1 cellular context compared by ENCODE assay signal in genomic region chr14:57390037-57390805, GRCh38.
A peak's percentile ranks its signal among the peaks of the same experiment; 100 is the strongest.
TF ChIP-seq lines count a peak whose summit lies in the region.

Gene NAA30 (plus strand): TSS chr14:57390586. CDS start chr14:57390958, 372 bp downstream.

TF ChIP-seq in K562, 482 proteins besides CTCF, POLR2A, EP300 and RAD21 (continued from another document and continues in another):
- peak; percentile 20; the same call in 1 of the 2 replicates for TF ChIP-seq ARID4B (CRISPR knock-in tag; IDR thresholded peaks at IDR 0.05)
- TF ChIP-seq PTBP1 (IDR thresholded peaks at IDR 0.05; ENCODE audit: low read depth, low read length), result peak; percentile 78; the same call in 1 of the 2 replicates
- no peak for TF ChIP-seq RBM22 (IDR thresholded peaks at IDR 0.05; ENCODE audit: low read depth, low read length, poor library complexity, severe bottlenecking)
- TF ChIP-seq POLR3A (IDR thresholded peaks at IDR 0.05; ENCODE audit: borderline replicate concordance, extremely low read depth, insufficient read depth, insufficient read length), result no peak
- TF ChIP-seq BHLHE40 (IDR thresholded peaks at IDR 0.05; ENCODE audit: low read length), result peak; percentile 43
- no peak for TF ChIP-seq RBM25 (IDR thresholded peaks at IDR 0.05; ENCODE audit: low read depth, low read length, severe bottlenecking)
- no peak for TF ChIP-seq ZSCAN32 (CRISPR knock-in tag; IDR thresholded peaks at IDR 0.05)
- TF ChIP-seq CHD4 (IDR thresholded peaks at IDR 0.05; ENCODE audit: insufficient read depth, insufficient replicate concordance, low read depth, low read length, poor library complexity, severe bottlenecking), result no peak
- TF ChIP-seq CREB1 (IDR thresholded peaks at IDR 0.05), result no peak; the same call in 1 of the 2 replicates
- TF ChIP-seq CREB1 (CRISPR knock-in tag; IDR thresholded peaks at IDR 0.05), result peak; percentile 12; the same call in 1 of the 2 replicates
- TF ChIP-seq KAT8 (IDR thresholded peaks at IDR 0.05; ENCODE audit: low read depth), result no peak
- no peak for TF ChIP-seq MAFF (IDR thresholded peaks at IDR 0.05; ENCODE audit: low read length)
- TF ChIP-seq CREB3L1 (IDR thresholded peaks at IDR 0.05; ENCODE audit: borderline replicate concordance, low read depth), result no peak
- TF ChIP-seq BACH1 (tag; IDR thresholded peaks at IDR 0.05), result no peak
- no peak for TF ChIP-seq ZNF24 (IDR thresholded peaks at IDR 0.05)
- peak; percentile 82 for TF ChIP-seq POLR2G (IDR thresholded peaks at IDR 0.05; ENCODE audit: low read depth, low read length)
- no peak for TF ChIP-seq NR3C1 (CRISPR knock-in tag; IDR thresholded peaks at IDR 0.05)
- peak; percentile 63 for TF ChIP-seq L3MBTL2 (IDR thresholded peaks at IDR 0.05)
- peak; percentile 60; the same call in 1 of the 2 replicates for TF ChIP-seq SAFB (IDR thresholded peaks at IDR 0.05; ENCODE audit: borderline replicate concordance, low read depth, low read length)
- no peak for TF ChIP-seq NEUROD1 (IDR thresholded peaks at IDR 0.05; ENCODE audit: borderline replicate concordance, low read depth, low read length, partially characterized antibody)
- no peak for TF ChIP-seq JUNB (CRISPR knock-in tag; conservative IDR thresholded peaks at IDR 0.05)
- TF ChIP-seq ERF (CRISPR knock-in tag; IDR thresholded peaks at IDR 0.05), result no peak
- peak; percentile 87 for TF ChIP-seq VEZF1 (CRISPR knock-in tag; IDR thresholded peaks at IDR 0.05)
- no peak for TF ChIP-seq MTA3 (IDR thresholded peaks at IDR 0.05; ENCODE audit: borderline replicate concordance)
- no peak for TF ChIP-seq ZNF75A (CRISPR knock-in tag; IDR thresholded peaks at IDR 0.05)
- TF ChIP-seq CGGBP1 (CRISPR knock-in tag; IDR thresholded peaks at IDR 0.05), result no peak
- TF ChIP-seq MYC (IDR thresholded peaks at IDR 0.05; ENCODE audit: low read depth, low read length), result peak; percentile 71
- peak; percentile 66; the same call in 1 of the 2 replicates for TF ChIP-seq MYC (CRISPR knock-in tag; IDR thresholded peaks at IDR 0.05; ENCODE audit: borderline replicate concordance, low read depth)
- TF ChIP-seq IRF9 (tag; IDR thresholded peaks at IDR 0.05), result no peak
- TF ChIP-seq SMAD1 (IDR thresholded peaks at IDR 0.05; ENCODE audit: low read depth, low read length, partially characterized antibody), result no peak
- no peak for TF ChIP-seq ARID3A (IDR thresholded peaks at IDR 0.05; ENCODE audit: borderline replicate concordance, low read depth, low read length)
- no peak for TF ChIP-seq ELF1 (tag; IDR thresholded peaks at IDR 0.05)
- no peak for TF ChIP-seq ZKSCAN8 (CRISPR knock-in tag; IDR thresholded peaks at IDR 0.05)
- TF ChIP-seq HNRNPH1 (optimal IDR thresholded peaks at IDR 0.05; ENCODE audit: low read depth, low read length), result no peak
- no peak for TF ChIP-seq SNIP1 (IDR thresholded peaks at IDR 0.05; ENCODE audit: low read depth)
- TF ChIP-seq NBN (IDR thresholded peaks at IDR 0.05; ENCODE audit: low read depth), result no peak
- no peak for TF ChIP-seq CCAR2 (IDR thresholded peaks at IDR 0.05; ENCODE audit: low read depth, low read length)
- no peak for TF ChIP-seq IRF2 (CRISPR knock-in tag; IDR thresholded peaks at IDR 0.05)
- no peak for TF ChIP-seq ZHX1 (conservative IDR thresholded peaks at IDR 0.05; ENCODE audit: low read length)
- no peak for TF ChIP-seq TRIM25 (IDR thresholded peaks at IDR 0.05; ENCODE audit: borderline replicate concordance)
- TF ChIP-seq ZNF436 (CRISPR knock-in tag; IDR thresholded peaks at IDR 0.05), result no peak
- TF ChIP-seq ATF2 (CRISPR knock-in tag; IDR thresholded peaks at IDR 0.05), result no peak
- no peak for TF ChIP-seq BRCA1 (IDR thresholded peaks at IDR 0.05)
- TF ChIP-seq BRCA1 (CRISPR knock-in tag; IDR thresholded peaks at IDR 0.05), result no peak
- TF ChIP-seq TAF7 (tag; IDR thresholded peaks at IDR 0.05), result no peak
- TF ChIP-seq MCM2 (IDR thresholded peaks at IDR 0.05; ENCODE audit: low read depth), result no peak
- TF ChIP-seq SMARCA5 (IDR thresholded peaks at IDR 0.05), result no peak
- no peak for TF ChIP-seq CREB3 (tag; conservative IDR thresholded peaks at IDR 0.05; ENCODE audit: low read depth)
- no peak for TF ChIP-seq ZNF830 (CRISPR knock-in tag; IDR thresholded peaks at IDR 0.05)
- peak; percentile 19; the same call in 1 of the 2 replicates for TF ChIP-seq CTBP1 (IDR thresholded peaks at IDR 0.05; ENCODE audit: borderline replicate concordance)
- TF ChIP-seq GTF2E2 (tag; IDR thresholded peaks at IDR 0.05), result no peak
- 0 out of 2 replicates have a peak, but pooled peaks have one; percentile 23 for TF ChIP-seq ATF7 (IDR thresholded peaks at IDR 0.05)
- no peak for TF ChIP-seq TEAD4 (IDR thresholded peaks at IDR 0.05; ENCODE audit: low read length)
- no peak for TF ChIP-seq TEAD4 (CRISPR knock-in tag; IDR thresholded peaks at IDR 0.05; ENCODE audit: borderline replicate concordance)
- no peak for TF ChIP-seq ZNF354B (CRISPR knock-in tag; IDR thresholded peaks at IDR 0.05)
- TF ChIP-seq PPARD (CRISPR knock-in tag; IDR thresholded peaks at IDR 0.05), result no peak
